In genomic region chr9:136619742-136620440, GRCh38 we compare ENCODE assay signal across 1 cellular context.
TF ChIP-seq lines count a peak whose summit lies in the region.

No MANE protein-coding gene starts in this region.

TF ChIP-seq in HepG2, 621 proteins besides CTCF, POLR2A, EP300 and RAD21 (continued from another document and continues in another):
- TF ChIP-seq ZSCAN12 (CRISPR knock-in tag; IDR thresholded peaks at IDR 0.05) (0 out of 2 replicates have a peak, but pooled peaks have one; percentile 75), ZNF460 (CRISPR knock-in tag; IDR thresholded peaks at IDR 0.05; ENCODE audit: borderline replicate concordance) (no peak; the same call in 1 of the 2 replicates), ZNF790 (CRISPR knock-in tag; IDR thresholded peaks at IDR 0.05; ENCODE audit: borderline replicate concordance) (no peak), ZNF354B (CRISPR knock-in tag; IDR thresholded peaks at IDR 0.05) (no peak), ZBTB33 (CRISPR knock-in tag; IDR thresholded peaks at IDR 0.05) (peak; percentile 36; the same call in 1 of the 2 replicates), CEBPG (CRISPR knock-in tag; IDR thresholded peaks at IDR 0.05) (peak; percentile 87), ZNF556 (CRISPR knock-in tag; IDR thresholded peaks at IDR 0.05; ENCODE audit: borderline replicate concordance) (peak; percentile 37; the same call in 1 of the 2 replicates), DMAP1 (CRISPR knock-in tag; IDR thresholded peaks at IDR 0.05) (0 out of 2 replicates have a peak, but pooled peaks have one; percentile 28), ZNF30 (CRISPR knock-in tag; IDR thresholded peaks at IDR 0.05) (no peak), NFIB (CRISPR knock-in tag; IDR thresholded peaks at IDR 0.05; ENCODE audit: borderline replicate concordance) (no peak), MTF1 (CRISPR knock-in tag; IDR thresholded peaks at IDR 0.05) (no peak), NCOA5 (CRISPR knock-in tag; IDR thresholded peaks at IDR 0.05) (no peak), HIVEP1 (CRISPR knock-in tag; IDR thresholded peaks at IDR 0.05) (no peak; the same call in 1 of the 2 replicates), ADNP (CRISPR knock-in tag; IDR thresholded peaks at IDR 0.05) (no peak), TBL1XR1 (IDR thresholded peaks at IDR 0.05; ENCODE audit: borderline replicate concordance, low read length, partially characterized antibody) (no peak), ZNF235 (CRISPR knock-in tag; IDR thresholded peaks at IDR 0.05; ENCODE audit: borderline replicate concordance) (no peak), ZBTB21 (CRISPR knock-in tag; IDR thresholded peaks at IDR 0.05) (no peak), ZNF230 (CRISPR knock-in tag; IDR thresholded peaks at IDR 0.05) (no peak), ZNF788 (CRISPR knock-in tag; IDR thresholded peaks at IDR 0.05; ENCODE audit: borderline replicate concordance) (peak; percentile 87; the same call in 1 of the 2 replicates), FOXO4 (CRISPR knock-in tag; conservative IDR thresholded peaks at IDR 0.05) (no peak), PPARG (CRISPR knock-in tag; conservative IDR thresholded peaks at IDR 0.05) (peak; percentile 60), KLF11 (CRISPR knock-in tag; IDR thresholded peaks at IDR 0.05) (no peak), ZBTB49 (CRISPR knock-in tag; IDR thresholded peaks at IDR 0.05; ENCODE audit: borderline replicate concordance) (no peak), ZNF761 (CRISPR knock-in tag; conservative IDR thresholded peaks at IDR 0.05) (no peak), FOXK2 (IDR thresholded peaks at IDR 0.05) (no peak), ZMYM3 (CRISPR knock-in tag; IDR thresholded peaks at IDR 0.05) (no peak), LCORL (IDR thresholded peaks at IDR 0.05) (no peak), LCORL (CRISPR knock-in tag; IDR thresholded peaks at IDR 0.05) (peak; percentile 96), SALL2 (CRISPR knock-in tag; IDR thresholded peaks at IDR 0.05) (no peak), ATF6 (CRISPR knock-in tag; conservative IDR thresholded peaks at IDR 0.05) (no peak), ZNF543 (CRISPR knock-in tag; IDR thresholded peaks at IDR 0.05) (peak; percentile 78; the same call in 1 of the 2 replicates)
- TF ChIP-seq, protein P1, sequence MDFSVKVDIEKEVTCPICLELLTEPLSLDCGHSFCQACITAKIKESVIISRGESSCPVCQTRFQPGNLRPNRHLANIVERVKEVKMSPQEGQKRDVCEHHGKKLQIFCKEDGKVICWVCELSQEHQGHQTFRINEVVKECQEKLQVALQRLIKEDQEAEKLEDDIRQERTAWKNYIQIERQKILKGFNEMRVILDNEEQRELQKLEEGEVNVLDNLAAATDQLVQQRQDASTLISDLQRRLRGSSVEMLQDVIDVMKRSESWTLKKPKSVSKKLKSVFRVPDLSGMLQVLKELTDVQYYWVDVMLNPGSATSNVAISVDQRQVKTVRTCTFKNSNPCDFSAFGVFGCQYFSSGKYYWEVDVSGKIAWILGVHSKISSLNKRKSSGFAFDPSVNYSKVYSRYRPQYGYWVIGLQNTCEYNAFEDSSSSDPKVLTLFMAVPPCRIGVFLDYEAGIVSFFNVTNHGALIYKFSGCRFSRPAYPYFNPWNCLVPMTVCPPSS (IDR thresholded peaks at IDR 0.05), result no peak
- TF ChIP-seq, protein P2, sequence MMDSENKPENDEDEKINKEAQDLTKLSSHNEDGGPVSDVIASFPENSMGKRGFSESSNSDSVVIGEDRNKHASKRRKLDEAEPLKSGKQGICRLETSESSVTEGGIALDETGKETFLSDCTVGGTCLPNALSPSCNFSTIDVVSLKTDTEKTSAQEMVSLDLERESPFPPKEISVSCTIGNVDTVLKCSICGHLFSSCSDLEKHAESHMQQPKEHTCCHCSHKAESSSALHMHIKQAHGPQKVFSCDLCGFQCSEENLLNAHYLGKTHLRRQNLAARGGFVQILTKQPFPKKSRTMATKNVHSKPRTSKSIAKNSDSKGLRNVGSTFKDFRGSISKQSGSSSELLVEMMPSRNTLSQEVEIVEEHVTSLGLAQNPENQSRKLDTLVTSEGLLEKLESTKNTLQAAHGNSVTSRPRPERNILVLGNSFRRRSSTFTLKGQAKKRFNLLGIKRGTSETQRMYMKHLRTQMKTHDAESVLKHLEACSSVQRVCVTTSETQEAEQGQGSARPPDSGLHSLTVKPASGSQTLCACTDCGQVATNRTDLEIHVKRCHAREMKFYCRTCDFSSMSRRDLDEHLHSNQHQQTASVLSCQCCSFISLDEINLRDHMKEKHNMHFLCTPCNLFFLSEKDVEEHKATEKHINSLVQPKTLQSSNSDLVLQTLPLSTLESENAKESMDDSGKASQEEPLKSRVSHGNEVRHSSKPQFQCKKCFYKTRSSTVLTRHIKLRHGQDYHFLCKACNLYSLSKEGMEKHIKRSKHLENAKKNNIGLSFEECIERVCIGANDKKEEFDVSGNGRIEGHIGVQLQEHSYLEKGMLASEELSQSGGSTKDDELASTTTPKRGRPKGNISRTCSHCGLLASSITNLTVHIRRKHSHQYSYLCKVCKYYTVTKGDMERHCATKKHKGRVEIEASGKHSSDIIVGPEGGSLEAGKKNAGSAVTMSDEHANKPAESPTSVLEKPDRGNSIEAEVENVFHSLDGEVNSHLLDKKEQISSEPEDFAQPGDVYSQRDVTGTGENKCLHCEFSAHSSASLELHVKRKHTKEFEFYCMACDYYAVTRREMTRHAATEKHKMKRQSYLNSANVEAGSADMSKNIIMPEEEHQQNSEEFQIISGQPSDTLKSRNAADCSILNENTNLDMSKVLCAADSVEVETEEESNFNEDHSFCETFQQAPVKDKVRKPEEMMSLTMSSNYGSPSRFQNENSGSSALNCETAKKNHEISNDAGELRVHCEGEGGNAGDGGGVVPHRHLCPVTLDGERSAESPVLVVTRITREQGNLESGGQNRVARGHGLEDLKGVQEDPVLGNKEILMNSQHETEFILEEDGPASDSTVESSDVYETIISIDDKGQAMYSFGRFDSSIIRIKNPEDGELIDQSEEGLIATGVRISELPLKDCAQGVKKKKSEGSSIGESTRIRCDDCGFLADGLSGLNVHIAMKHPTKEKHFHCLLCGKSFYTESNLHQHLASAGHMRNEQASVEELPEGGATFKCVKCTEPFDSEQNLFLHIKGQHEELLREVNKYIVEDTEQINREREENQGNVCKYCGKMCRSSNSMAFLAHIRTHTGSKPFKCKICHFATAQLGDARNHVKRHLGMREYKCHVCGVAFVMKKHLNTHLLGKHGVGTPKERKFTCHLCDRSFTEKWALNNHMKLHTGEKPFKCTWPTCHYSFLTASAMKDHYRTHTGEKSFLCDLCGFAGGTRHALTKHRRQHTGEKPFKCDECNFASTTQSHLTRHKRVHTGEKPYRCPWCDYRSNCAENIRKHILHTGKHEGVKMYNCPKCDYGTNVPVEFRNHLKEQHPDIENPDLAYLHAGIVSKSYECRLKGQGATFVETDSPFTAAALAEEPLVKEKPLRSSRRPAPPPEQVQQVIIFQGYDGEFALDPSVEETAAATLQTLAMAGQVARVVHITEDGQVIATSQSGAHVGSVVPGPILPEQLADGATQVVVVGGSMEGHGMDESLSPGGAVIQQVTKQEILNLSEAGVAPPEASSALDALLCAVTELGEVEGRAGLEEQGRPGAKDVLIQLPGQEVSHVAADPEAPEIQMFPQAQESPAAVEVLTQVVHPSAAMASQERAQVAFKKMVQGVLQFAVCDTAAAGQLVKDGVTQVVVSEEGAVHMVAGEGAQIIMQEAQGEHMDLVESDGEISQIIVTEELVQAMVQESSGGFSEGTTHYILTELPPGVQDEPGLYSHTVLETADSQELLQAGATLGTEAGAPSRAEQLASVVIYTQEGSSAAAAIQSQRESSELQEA (CRISPR knock-in tag; IDR thresholded peaks at IDR 0.05; ENCODE audit: not compliant biosample characterization), result no peak
- TF ChIP-seq, protein P3, sequence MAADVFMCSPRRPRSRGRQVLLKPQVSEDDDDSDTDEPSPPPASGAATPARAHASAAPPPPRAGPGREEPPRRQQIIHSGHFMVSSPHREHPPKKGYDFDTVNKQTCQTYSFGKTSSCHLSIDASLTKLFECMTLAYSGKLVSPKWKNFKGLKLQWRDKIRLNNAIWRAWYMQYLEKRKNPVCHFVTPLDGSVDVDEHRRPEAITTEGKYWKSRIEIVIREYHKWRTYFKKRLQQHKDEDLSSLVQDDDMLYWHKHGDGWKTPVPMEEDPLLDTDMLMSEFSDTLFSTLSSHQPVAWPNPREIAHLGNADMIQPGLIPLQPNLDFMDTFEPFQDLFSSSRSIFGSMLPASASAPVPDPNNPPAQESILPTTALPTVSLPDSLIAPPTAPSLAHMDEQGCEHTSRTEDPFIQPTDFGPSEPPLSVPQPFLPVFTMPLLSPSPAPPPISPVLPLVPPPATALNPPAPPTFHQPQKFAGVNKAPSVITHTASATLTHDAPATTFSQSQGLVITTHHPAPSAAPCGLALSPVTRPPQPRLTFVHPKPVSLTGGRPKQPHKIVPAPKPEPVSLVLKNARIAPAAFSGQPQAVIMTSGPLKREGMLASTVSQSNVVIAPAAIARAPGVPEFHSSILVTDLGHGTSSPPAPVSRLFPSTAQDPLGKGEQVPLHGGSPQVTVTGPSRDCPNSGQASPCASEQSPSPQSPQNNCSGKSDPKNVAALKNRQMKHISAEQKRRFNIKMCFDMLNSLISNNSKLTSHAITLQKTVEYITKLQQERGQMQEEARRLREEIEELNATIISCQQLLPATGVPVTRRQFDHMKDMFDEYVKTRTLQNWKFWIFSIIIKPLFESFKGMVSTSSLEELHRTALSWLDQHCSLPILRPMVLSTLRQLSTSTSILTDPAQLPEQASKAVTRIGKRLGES (CRISPR knock-in tag; IDR thresholded peaks at IDR 0.05; ENCODE audit: borderline replicate concordance), result no peak
- TF ChIP-seq, protein P4, sequence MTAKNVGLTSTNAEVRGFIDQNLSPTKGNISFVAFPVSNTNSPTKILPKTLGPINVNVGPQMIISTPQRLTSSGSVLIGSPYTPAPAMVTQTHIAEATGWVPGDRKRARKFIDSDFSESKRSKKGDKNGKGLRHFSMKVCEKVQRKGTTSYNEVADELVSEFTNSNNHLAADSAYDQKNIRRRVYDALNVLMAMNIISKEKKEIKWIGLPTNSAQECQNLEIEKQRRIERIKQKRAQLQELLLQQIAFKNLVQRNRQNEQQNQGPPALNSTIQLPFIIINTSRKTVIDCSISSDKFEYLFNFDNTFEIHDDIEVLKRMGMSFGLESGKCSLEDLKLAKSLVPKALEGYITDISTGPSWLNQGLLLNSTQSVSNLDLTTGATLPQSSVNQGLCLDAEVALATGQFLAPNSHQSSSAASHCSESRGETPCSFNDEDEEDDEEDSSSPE (CRISPR knock-in tag; IDR thresholded peaks at IDR 0.05), result no peak
- TF ChIP-seq, protein P5, sequence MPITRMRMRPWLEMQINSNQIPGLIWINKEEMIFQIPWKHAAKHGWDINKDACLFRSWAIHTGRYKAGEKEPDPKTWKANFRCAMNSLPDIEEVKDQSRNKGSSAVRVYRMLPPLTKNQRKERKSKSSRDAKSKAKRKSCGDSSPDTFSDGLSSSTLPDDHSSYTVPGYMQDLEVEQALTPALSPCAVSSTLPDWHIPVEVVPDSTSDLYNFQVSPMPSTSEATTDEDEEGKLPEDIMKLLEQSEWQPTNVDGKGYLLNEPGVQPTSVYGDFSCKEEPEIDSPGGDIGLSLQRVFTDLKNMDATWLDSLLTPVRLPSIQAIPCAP (CRISPR knock-in tag; IDR thresholded peaks at IDR 0.05; ENCODE audit: low read depth), result no peak
